In the genomic region with DNA sequence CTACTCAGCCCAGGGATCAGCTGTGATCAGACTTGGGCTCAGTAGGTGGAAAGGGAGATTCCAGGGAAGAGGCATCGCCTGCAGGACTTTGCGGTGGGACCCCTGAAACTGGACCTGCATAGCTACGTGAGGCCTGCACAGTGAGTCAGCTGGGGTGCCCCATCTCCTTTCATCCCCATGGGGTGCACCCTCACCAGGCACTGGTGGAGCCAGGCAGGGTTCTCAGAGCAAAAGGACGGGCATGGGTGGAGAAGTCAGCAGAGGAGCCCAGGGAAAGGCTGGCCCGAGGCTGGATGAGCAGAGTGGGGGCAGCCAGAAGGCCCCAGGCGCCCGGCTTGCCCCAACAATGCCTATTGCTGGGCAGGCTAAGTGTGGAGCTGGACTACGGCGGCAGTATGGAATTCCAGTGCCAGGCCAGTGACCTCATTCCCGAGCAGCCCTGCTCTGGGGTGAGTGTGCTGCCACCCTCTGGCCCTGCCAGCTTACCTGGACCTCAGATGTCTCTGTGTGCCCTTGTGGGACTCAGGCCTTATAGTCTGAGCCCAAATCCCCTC, we compare ENCODE assay signal across 8 cellular contexts. TPM values are rescaled to one million over a fixed set of nuclear protein-coding genes. Genes with fewer than 3 reads are reported as not detected.
DNase-seq lines count a peak whose midpoint lies in the region; ATAC-seq and TF ChIP-seq lines count a peak whose summit lies in the region.

No MANE protein-coding gene starts in this region.

- peak; percentile 26 for DNase-seq in activated T-cell treated with anti-CD3 and anti-CD28 coated beads, Interleukin-2, amount 50 U/mL, for 24 hours
- no peak for DNase-seq in activated T-cell treated with anti-CD3 and anti-CD28 coated beads, Interleukin-2, amount 50 U/mL, for 48 hours
- DNase-seq in mammary epithelial cell (peak; percentile 25), right lobe of liver (peak; percentile 83 to 90 (median 89)), stomach (peak; percentile 59)
- DNase-seq in activated CD4-positive, alpha-beta T cell treated with anti-CD3 and anti-CD28 coated beads, Interleukin-2, amount 50 U/mL, for 48 hours, result no peak

- no peaks in the 10 kb centered on the region for H3K4me1 ChIP-seq in mammary epithelial cell (ENCODE audit: insufficient read depth, low read length)
- peaks cover 0 to 31% (median 10%) of the 10 kb centered on the region in 4 donors for H3K4me1 ChIP-seq in right lobe of liver
- peaks cover 0 to 14% (median 5%) of the 10 kb centered on the region in 4 donors for H3K4me1 ChIP-seq in stomach

- ATAC-seq in right lobe of liver (peak; percentile 74 to 89 (median 88)), HG03135 (IDR thresholded peaks at IDR 0.05; ENCODE audit: unreplicated experiment) (no peak), HG02870 (IDR thresholded peaks at IDR 0.05; ENCODE audit: unreplicated experiment) (no peak)

- H3K4me3 Mint-ChIP-seq in activated T-cell treated with anti-CD3 and anti-CD28 coated beads, Interleukin-2, amount 50 U/mL, for 24 hours, result no peak overlapping the region

- dilution Hi-C loops in mammary epithelial cell (cut with HindIII; ENCODE audit: low sequenced_read_pairs), result no loop called here

- in situ Hi-C loops in mammary epithelial cell (cut with MboI; ENCODE audit: low sequenced_read_pairs in 2 of 2), result loop anchor here in 1 of 2 donors (25.0 kb wide), 1 partner anchor 370 kb away; a partner anchor contains a TSS

- H3K27ac Mint-ChIP-seq in activated T-cell treated with anti-CD3 and anti-CD28 coated beads, Interleukin-2, amount 50 U/mL, for 24 hours, result no peak overlapping the region

- H3K79me2 ChIP-seq in mammary epithelial cell (ENCODE audit: insufficient read depth, low read length), result no peaks in the 10 kb centered on the region

- no peaks in the 10 kb centered on the region for H4K20me1 ChIP-seq in mammary epithelial cell (ENCODE audit: insufficient read depth, low read length)

- no peaks in the 10 kb centered on the region for H3K27me3 Mint-ChIP-seq in activated T-cell treated with anti-CD3 and anti-CD28 coated beads, Interleukin-2, amount 50 U/mL, for 24 hours

- H3K9me3 Mint-ChIP-seq in activated T-cell treated with anti-CD3 and anti-CD28 coated beads, Interleukin-2, amount 50 U/mL, for 24 hours, result no peaks in the 10 kb centered on the region

- TF ChIP-seq POLR2A in right lobe of liver (IDR thresholded peaks at IDR 0.05) (no peak), stomach (IDR thresholded peaks at IDR 0.05) (no peak)

- H3K4me1 Mint-ChIP-seq in activated T-cell treated with anti-CD3 and anti-CD28 coated beads, Interleukin-2, amount 50 U/mL, for 24 hours (ENCODE audit: low read depth), result no peaks in the 10 kb centered on the region

- H3K27ac ChIP-seq in mammary epithelial cell (ENCODE audit: insufficient read depth, low read depth, low read length), result no peak overlapping the region
- peak overlapping the region in 1 of 3 donors; percentile 43 for H3K27ac ChIP-seq in right lobe of liver
- no peak overlapping the region for H3K27ac ChIP-seq in stomach

- BruUV-seq in mammary epithelial cell (replicated peaks; lab: Mats Ljungman, UMichigan), result no TSS peak

- TF ChIP-seq CTCF in mammary epithelial cell (conservative IDR thresholded peaks at IDR 0.05 in 1 of 2, IDR thresholded peaks at IDR 0.05 in 1 of 2; ENCODE audit: extremely low read depth in 1 of 2, insufficient read depth in 1 of 2, low read depth in 1 of 2, low read length in 2 of 2) (peak in 1 of 2 donors; percentile 68), right lobe of liver (IDR thresholded peaks at IDR 0.05) (peak in 3 of 4 donors; percentile 31 to 48 (median 38)), stomach (IDR thresholded peaks at IDR 0.05) (no peak)

- peaks cover 38% of the 10 kb centered on the region for H3K36me3 Mint-ChIP-seq in activated T-cell treated with anti-CD3 and anti-CD28 coated beads, Interleukin-2, amount 50 U/mL, for 24 hours (ENCODE audit: low read depth)

- TF ChIP-seq EP300 in stomach (IDR thresholded peaks at IDR 0.05), result no peak

- H3K9me3 ChIP-seq in mammary epithelial cell (replicated peaks; ENCODE audit: insufficient read depth, low read length) (no peaks in the 10 kb centered on the region), right lobe of liver (no peaks in the 10 kb centered on the region), stomach (no peaks in the 10 kb centered on the region)

- no peak overlapping the region for H3K4me2 ChIP-seq in mammary epithelial cell (ENCODE audit: insufficient read depth, low read depth, low read length)

- no peak overlapping the region for H3K9ac ChIP-seq in mammary epithelial cell (ENCODE audit: insufficient read depth, low read length)

- WGBS in mammary epithelial cell (ENCODE audit: low coverage, missing lambda C conversion rate), result 100% methylated on average over 3 of the region's 10 CpGs
- WGBS in right lobe of liver (ENCODE audit: insufficient coverage, low coverage, low lambda C conversion rate, missing lambda C conversion rate), result 80% methylated on average over 1 of the region's 10 CpGs
- WGBS in stomach, 5 donors, result 39 to 65% (median 61%) methylated on average over 4 to 10 of the region's 10 CpGs

- H3K36me3 ChIP-seq in mammary epithelial cell (ENCODE audit: insufficient read depth, low read length) (peaks cover 1% of the 10 kb centered on the region), right lobe of liver (peaks cover 0 to 29% (median 12%) of the 10 kb centered on the region in 4 donors), stomach (peaks cover 23 to 40% (median 35%) of the 10 kb centered on the region in 4 donors)

- intact Hi-C loops in mammary epithelial cell (cut with micrococcal nuclease), result loop anchor here (1.0 to 5.0 kb wide), 4 partner anchors 113 to 545 kb away; no protein-coding TSS in a partner anchor
- intact Hi-C loops in right lobe of liver (cut with DNase I), result loop anchor here (10.0 kb wide), 1 partner anchor 112 kb away; no protein-coding TSS in a partner anchor
- intact Hi-C loops in stomach (cut with DNase I; ENCODE audit: low total_unique reads), result no loop called here

- CTCF ChIA-PET in mammary epithelial cell (lab: Charles Lee; ENCODE audit: low non-redundant PET), result interaction anchor here (0.5 to 1.1 kb wide), 4 partner anchors 16 to 143 kb away, joined by 3 to 7 read pairs (median 4); no protein-coding TSS in a partner anchor

- H3K27me3 ChIP-seq in mammary epithelial cell (ENCODE audit: insufficient read depth, low read length) (no peaks in the 10 kb centered on the region), right lobe of liver (no peaks in the 10 kb centered on the region), stomach (no peaks in the 10 kb centered on the region)

- no peak overlapping the region for H2AFZ ChIP-seq in mammary epithelial cell (ENCODE audit: low read depth, low read length)

- H3K4me3 ChIP-seq in mammary epithelial cell (replicated peaks in 1 of 3; ENCODE audit: insufficient read depth in 1 of 3, low read depth in 2 of 3, low read length in 3 of 3) (no peak overlapping the region), right lobe of liver (no peak overlapping the region), stomach (no peak overlapping the region)

RNA-seq across cellular contexts. Expression of a gene that starts 19.7 kb away (rescaled TPM):
- total RNA-seq in mammary epithelial cell, result 10 to 100 TPM; 24.8 to 62.4 TPM
- 76.5 TPM for polyA plus RNA-seq in mammary epithelial cell
- polyA minus RNA-seq in mammary epithelial cell, result 36.4 TPM
- total RNA-seq in right lobe of liver, result 100 to 1,000 TPM; 192 to 441 (median 309) TPM
- 100 to 1,000 TPM in 2 of 5 donors, 10 to 100 TPM in 3; 44.2 to 249 (median 80.4) TPM for total RNA-seq in stomach
- polyA plus RNA-seq in stomach, result 10 to 100 TPM; 60.9 to 79.1 (median 72.2) TPM

RNA-seq across cellular contexts. Expression of a gene that starts 21.2 kb away (rescaled TPM):
- total RNA-seq in mammary epithelial cell, result 10 to 100 TPM; 10.2 to 25.6 TPM
- 20.4 TPM for polyA plus RNA-seq in mammary epithelial cell
- polyA minus RNA-seq in mammary epithelial cell, result 99.2 TPM
- total RNA-seq in right lobe of liver, result 10 to 100 TPM; 24.3 to 57.3 (median 37.0) TPM
- total RNA-seq in stomach, result 10 to 100 TPM in 4 of 5 donors, 1 to 10 TPM in 1; 9.0 to 67.8 (median 37.5) TPM
- polyA plus RNA-seq in stomach, result 10 to 100 TPM; 23.0 to 42.5 (median 26.3) TPM

RNA-seq across cellular contexts. Expression of a gene that starts 48.1 kb away (rescaled TPM):
- total RNA-seq in mammary epithelial cell, result 10 to 100 TPM; 48.3 to 70.6 TPM
- polyA plus RNA-seq in mammary epithelial cell, result 36.4 TPM
- polyA minus RNA-seq in mammary epithelial cell, result 31.9 TPM
- 10 to 100 TPM; 12.0 to 20.3 (median 15.2) TPM for total RNA-seq in right lobe of liver
- total RNA-seq in stomach, result 10 to 100 TPM in 4 of 5 donors, 1 to 10 TPM in 1; 7.0 to 49.9 (median 27.5) TPM
- 10 to 100 TPM in 2 of 3 donors, 1 to 10 TPM in 1; 9.9 to 14.5 (median 11.2) TPM for polyA plus RNA-seq in stomach

Comparison
In these comparisons a context has a peak if more than half of its experiments do, and no peak if none do; other contexts are left out.
1. DNase-seq: peak in activated T-cell treated with anti-CD3 and anti-CD28 coated beads, Interleukin-2, amount 50 U/mL, for 24 hours (single experiment), mammary epithelial cell (single experiment), right lobe of liver (3 of 3) and stomach (single experiment); none in activated T-cell treated with anti-CD3 and anti-CD28 coated beads, Interleukin-2, amount 50 U/mL, for 48 hours (0 of 2) and activated CD4-positive, alpha-beta T cell treated with anti-CD3 and anti-CD28 coated beads, Interleukin-2, amount 50 U/mL, for 48 hours (0 of 2).
2. CTCF ChIP-seq: peak in right lobe of liver (3 of 4); none in stomach (0 of 7).
3. ATAC-seq: peak in right lobe of liver (4 of 4); none in HG03135 (single experiment) and HG02870 (single experiment).